8 cellular contexts compared by ENCODE assay signal in genomic region chr2:165016772-165017411, GRCh38.
DNase-seq lines count a peak whose midpoint lies in the region; ATAC-seq, FAIRE-seq and TF ChIP-seq lines count a peak whose summit lies in the region.

No MANE protein-coding gene starts in this region.

- ATAC-seq in activated T-cell treated with anti-CD3 and anti-CD28 coated beads, Interleukin-2, amount 50 U/mL, for 72 hours (replicated peaks in 1 of 2) = peak; percentile 54 to 64
- peak; percentile 77 to 90 (median 88) for ATAC-seq in pancreas

- in situ Hi-C loops in HAP-1 (cut with MboI; ENCODE audit: low sequenced_read_pairs) = loop anchor here (25.0 kb wide), 1 partner anchor 170 kb away; no protein-coding TSS in a partner anchor

- no peaks in the 10 kb centered on the region for H3K36me3 ChIP-seq in HAP-1 (replicated peaks)
- H3K36me3 ChIP-seq in SK-N-MC (ENCODE audit: insufficient read depth, low read length) = no peaks in the 10 kb centered on the region
- no peaks in the 10 kb centered on the region for H3K36me3 ChIP-seq in pancreas

- intact Hi-C loops in pancreas (cut with DNase I) = loop anchor here in 2 of 3 donors (10.0 kb wide), 1 partner anchor 188 kb away; the partner anchor contains the start of gene SCN3A (in 2 of the 2)

- no peak overlapping the region for H3K27ac ChIP-seq in SK-N-MC
- no peak overlapping the region for H3K27ac ChIP-seq in pancreas

- H3K27ac Mint-ChIP-seq in activated T-cell treated with anti-CD3 and anti-CD28 coated beads, Interleukin-2, amount 50 U/mL, for 72 hours = no peak overlapping the region
- H3K27ac Mint-ChIP-seq in activated T-cell treated with anti-CD3 and anti-CD28 coated beads, Interleukin-2, amount 50 U/mL, for 24 hours = no peak overlapping the region

- no peak overlapping the region for H3K4me3 Mint-ChIP-seq in activated T-cell treated with anti-CD3 and anti-CD28 coated beads, Interleukin-2, amount 50 U/mL, for 72 hours
- H3K4me3 Mint-ChIP-seq in activated T-cell treated with anti-CD3 and anti-CD28 coated beads, Interleukin-2, amount 50 U/mL, for 24 hours = no peak overlapping the region

- no peak for FAIRE-seq in pancreas (lab: Jason Lieb, UNC)

- H3K27me3 Mint-ChIP-seq in activated T-cell treated with anti-CD3 and anti-CD28 coated beads, Interleukin-2, amount 50 U/mL, for 72 hours (ENCODE audit: low read depth) = no peaks in the 10 kb centered on the region
- peaks cover 3% of the 10 kb centered on the region for H3K27me3 Mint-ChIP-seq in activated T-cell treated with anti-CD3 and anti-CD28 coated beads, Interleukin-2, amount 50 U/mL, for 24 hours

- peaks cover 0 to 4% of the 10 kb centered on the region in 2 donors for H3K9me3 Mint-ChIP-seq in activated T-cell treated with anti-CD3 and anti-CD28 coated beads, Interleukin-2, amount 50 U/mL, for 72 hours
- no peaks in the 10 kb centered on the region for H3K9me3 Mint-ChIP-seq in activated T-cell treated with anti-CD3 and anti-CD28 coated beads, Interleukin-2, amount 50 U/mL, for 24 hours

- H3K27me3 ChIP-seq in HAP-1 (ENCODE audit: low read depth) = peaks cover 4% of the 10 kb centered on the region; the same call in 1 of the 2 replicates
- no peaks in the 10 kb centered on the region for H3K27me3 ChIP-seq in pancreas

- H3K4me1 Mint-ChIP-seq in activated T-cell treated with anti-CD3 and anti-CD28 coated beads, Interleukin-2, amount 50 U/mL, for 72 hours (ENCODE audit: low read depth) = no peaks in the 10 kb centered on the region
- no peaks in the 10 kb centered on the region for H3K4me1 Mint-ChIP-seq in activated T-cell treated with anti-CD3 and anti-CD28 coated beads, Interleukin-2, amount 50 U/mL, for 24 hours (ENCODE audit: low read depth)

- no peaks in the 10 kb centered on the region; the same call in 1 of the 2 replicates for H3K4me1 ChIP-seq in HAP-1
- H3K4me1 ChIP-seq in pancreas = peaks cover 0 to 4% (median 0%) of the 10 kb centered on the region in 3 donors

- no peak overlapping the region for H3K4me3 ChIP-seq in HAP-1
- H3K4me3 ChIP-seq in SK-N-MC = peak overlapping the region; percentile 24; the same call in 1 of the 2 replicates
- peak overlapping the region in 1 of 4 donors; percentile 5 for H3K4me3 ChIP-seq in pancreas

- peak in 3 of 4 donors; percentile 36 to 52 (median 41) for TF ChIP-seq CTCF in pancreas (IDR thresholded peaks at IDR 0.05)

- no peak overlapping the region for H3K9ac ChIP-seq in SK-N-MC (ENCODE audit: insufficient read length)

- 12 to 16% methylated on average over 15 of the region's 15 CpGs for whole genome bisulfite sequencing in pancreas, 2 donors

- H3K36me3 Mint-ChIP-seq in activated T-cell treated with anti-CD3 and anti-CD28 coated beads, Interleukin-2, amount 50 U/mL, for 72 hours (ENCODE audit: insufficient read depth in 2 of 2) = peaks cover 1% of the 10 kb centered on the region in 2 donors
- H3K36me3 Mint-ChIP-seq in activated T-cell treated with anti-CD3 and anti-CD28 coated beads, Interleukin-2, amount 50 U/mL, for 24 hours (ENCODE audit: low read depth) = no peaks in the 10 kb centered on the region

- peak; percentile 5 to 19 for DNase-seq in activated T-cell treated with anti-CD3 and anti-CD28 coated beads, Interleukin-2, amount 50 U/mL, for 72 hours
- no peak for DNase-seq in activated T-cell treated with anti-CD3 and anti-CD28 coated beads, Interleukin-2, amount 50 U/mL, for 24 hours
- DNase-seq in HAP-1 (ENCODE audit: low spot score in 2 of 2) (peak; percentile 59 to 68), LHCN-M2 (ENCODE audit: low read depth) (peak; percentile 50), SK-N-MC (ENCODE audit: low read depth, low spot score) (no peak), fibroblast of peridontal ligament (ENCODE audit: extremely low read depth) (peak; percentile 38), pancreas (peak in 1 of 6 donors; percentile 35), middle frontal gyrus (ENCODE audit: extremely low spot score, low spot score) (no peak)

- H3K9me3 ChIP-seq in HAP-1 = no peaks in the 10 kb centered on the region
- no peaks in the 10 kb centered on the region for H3K9me3 ChIP-seq in SK-N-MC (ENCODE audit: low read depth, low read length)
- H3K9me3 ChIP-seq in pancreas = no peaks in the 10 kb centered on the region

Comparison
In these comparisons a context has a peak if more than half of its experiments do, and no peak if none do; other contexts are left out.
1. DNase-seq: peak in activated T-cell treated with anti-CD3 and anti-CD28 coated beads, Interleukin-2, amount 50 U/mL, for 72 hours (2 of 2), HAP-1 (2 of 2), LHCN-M2 (single experiment) and fibroblast of peridontal ligament (single experiment); none in activated T-cell treated with anti-CD3 and anti-CD28 coated beads, Interleukin-2, amount 50 U/mL, for 24 hours (single experiment), SK-N-MC (single experiment) and middle frontal gyrus (single experiment).